Comparison of ENCODE assay signal across 18 cellular contexts in genomic region chr18:75227535-75227934, GRCh38. TPM values are rescaled to one million over a fixed set of nuclear protein-coding genes. Genes with fewer than 3 reads are reported as not detected.
A peak's percentile ranks its signal among the peaks of the same experiment; 100 is the strongest.
DNase-seq lines count a peak whose midpoint lies in the region; ATAC-seq and TF ChIP-seq lines count a peak whose summit lies in the region.
"Had no signal": no experiment of that assay in that cellular context is flagged by ENCODE, and none has a peak within 500 bp of the region (broad histone marks: within the 10 kb centered on the region; RNA-seq: fewer than 3 reads in every experiment).

No MANE protein-coding gene starts in this region.

- peaks cover 9 to 79% (median 68%) of the 10 kb centered on the region in 9 donors for H3K4me1 ChIP-seq in heart right ventricle
- peaks cover 31% of the 10 kb centered on the region for H3K4me1 ChIP-seq in osteoblast (ENCODE audit: insufficient read depth, low read length)

- H4K20me1 ChIP-seq in osteoblast (ENCODE audit: insufficient read depth, low read length) = no peaks in the 10 kb centered on the region

- intact Hi-C loops in heart right ventricle (cut with DNase I) = no loop called here

- H3K79me2 ChIP-seq in osteoblast (ENCODE audit: insufficient read depth, low read length) = peaks cover 49% of the 10 kb centered on the region

- in situ Hi-C loops in KBM-7 (cut with MboI; ENCODE audit: low pct_unique_long_range_greater_than_20kb, low sequenced_read_pairs) = no loop called here

- no peaks in the 10 kb centered on the region for H3K36me3 ChIP-seq in heart right ventricle
- no peaks in the 10 kb centered on the region for H3K36me3 ChIP-seq in osteoblast (ENCODE audit: insufficient read depth, low read length)

- peak overlapping the region in 8 of 10 donors; percentile 8 to 70 (median 46) for H3K27ac ChIP-seq in heart right ventricle
- no peak overlapping the region for H3K27ac ChIP-seq in osteoblast (ENCODE audit: low read depth, low read length)
- H3K27ac ChIP-seq: foreskin keratinocyte had no signal

- H3K36me3 Mint-ChIP-seq in activated naive CD8-positive, alpha-beta T cell = peaks cover 9% of the 10 kb centered on the region
- peaks cover 7% of the 10 kb centered on the region for H3K36me3 Mint-ChIP-seq in activated naive CD8-positive, alpha-beta T cell treated with anti-CD3 and anti-CD28 coated beads, Interleukin-2, amount 50 U/mL, for 24 hours (ENCODE audit: low read depth)

- H3K9me3 Mint-ChIP-seq in activated naive CD8-positive, alpha-beta T cell (ENCODE audit: low read depth) = no peaks in the 10 kb centered on the region
- no peaks in the 10 kb centered on the region for H3K9me3 Mint-ChIP-seq in activated naive CD8-positive, alpha-beta T cell treated with anti-CD3 and anti-CD28 coated beads, Interleukin-2, amount 50 U/mL, for 24 hours
- H3K9me3 Mint-ChIP-seq: H9; stimulated activated effector memory CD8-positive, alpha-beta T cell treated with anti-CD3 and anti-CD28 coated beads, Interleukin-12 subunit alpha, Interleukin-12 subunit beta, amount 100 ng/mL, for 72 hours had no signal

- TF ChIP-seq CTCF in heart right ventricle (IDR thresholded peaks at IDR 0.05) = no peak
- no peak for TF ChIP-seq CTCF in osteoblast (IDR thresholded peaks at IDR 0.05; ENCODE audit: extremely low read depth, low read depth, low read length)

- no peak for ATAC-seq in activated naive CD8-positive, alpha-beta T cell treated with anti-CD3 and anti-CD28 coated beads, Interleukin-2, amount 50 U/mL, for 24 hours
- ATAC-seq in heart right ventricle (peak in 5 of 8 donors; percentile 29 to 58 (median 50)), HG02973 (IDR thresholded peaks at IDR 0.05; ENCODE audit: unreplicated experiment) (no peak)
- ATAC-seq: stimulated activated effector memory CD8-positive, alpha-beta T cell treated with anti-CD3 and anti-CD28 coated beads, Interleukin-12 subunit alpha, Interleukin-12 subunit beta, amount 100 ng/mL, for 72 hours had no signal

- no peaks in the 10 kb centered on the region for H3K9me3 ChIP-seq in heart right ventricle
- H3K9me3 ChIP-seq in osteoblast (ENCODE audit: low read depth, low read length) = no peaks in the 10 kb centered on the region

- H3K27me3 ChIP-seq in heart right ventricle (no peaks in the 10 kb centered on the region), osteoblast (ENCODE audit: insufficient read depth, low read length) (no peaks in the 10 kb centered on the region)
- H3K27me3 ChIP-seq: foreskin keratinocyte had no signal

- DNase-seq in activated naive CD8-positive, alpha-beta T cell treated with anti-CD3 and anti-CD28 coated beads, Interleukin-2, amount 50 U/mL, for 24 hours = no peak
- no peak for DNase-seq in heart right ventricle
- DNase-seq in osteoblast (ENCODE audit: insufficient read length, low spot score, missing footprints) = peak; percentile 77
- no peak for DNase-seq in 8988T
- no peak for DNase-seq in KBM-7
- DNase-seq in effector CD8-positive, alpha-beta T cell (lab: John Stamatoyannopoulos, UW) = no peak
- DNase-seq: amygdala; Calu3; foreskin keratinocyte; H9; Kasumi-1; NCI-H526; retina; stimulated activated CD4-positive, alpha-beta T cell treated with anti-CD3 and anti-CD28 coated beads, Interleukin-4, amount 100 ng/mL, for 4 hours; SW 1271 had no signal

- peak overlapping the region; percentile 71 for H2AFZ ChIP-seq in osteoblast (ENCODE audit: low read length)

- H3K27ac Mint-ChIP-seq in activated naive CD8-positive, alpha-beta T cell = peak overlapping the region; percentile 68
- no peak overlapping the region for H3K27ac Mint-ChIP-seq in activated naive CD8-positive, alpha-beta T cell treated with anti-CD3 and anti-CD28 coated beads, Interleukin-2, amount 50 U/mL, for 24 hours
- H3K27ac Mint-ChIP-seq: stimulated activated effector memory CD8-positive, alpha-beta T cell treated with anti-CD3 and anti-CD28 coated beads, Interleukin-12 subunit alpha, Interleukin-12 subunit beta, amount 100 ng/mL, for 72 hours had no signal

- H3K4me3 ChIP-seq in heart right ventricle (peak overlapping the region in 5 of 10 donors; percentile 33 to 40 (median 35)), osteoblast (ENCODE audit: insufficient read depth, low read length) (peak overlapping the region; percentile 65)

- H3K4me2 ChIP-seq in osteoblast (ENCODE audit: insufficient read depth, low read length) = peak overlapping the region; percentile 84

- no peaks in the 10 kb centered on the region for H3K27me3 Mint-ChIP-seq in activated naive CD8-positive, alpha-beta T cell
- no peaks in the 10 kb centered on the region for H3K27me3 Mint-ChIP-seq in activated naive CD8-positive, alpha-beta T cell treated with anti-CD3 and anti-CD28 coated beads, Interleukin-2, amount 50 U/mL, for 24 hours

- 13 to 27% methylated on average over 6 of the region's 6 CpGs for WGBS in heart right ventricle, 2 donors

- H3K4me3 Mint-ChIP-seq in activated naive CD8-positive, alpha-beta T cell = peak overlapping the region; percentile 58
- no peak overlapping the region for H3K4me3 Mint-ChIP-seq in activated naive CD8-positive, alpha-beta T cell treated with anti-CD3 and anti-CD28 coated beads, Interleukin-2, amount 50 U/mL, for 24 hours
- H3K4me3 Mint-ChIP-seq: H9; stimulated activated effector memory CD8-positive, alpha-beta T cell treated with anti-CD3 and anti-CD28 coated beads, Interleukin-12 subunit alpha, Interleukin-12 subunit beta, amount 100 ng/mL, for 72 hours had no signal

- peaks cover 72% of the 10 kb centered on the region for H3K4me1 Mint-ChIP-seq in activated naive CD8-positive, alpha-beta T cell (ENCODE audit: low read depth)
- peaks cover 71% of the 10 kb centered on the region for H3K4me1 Mint-ChIP-seq in activated naive CD8-positive, alpha-beta T cell treated with anti-CD3 and anti-CD28 coated beads, Interleukin-2, amount 50 U/mL, for 24 hours
- H3K4me1 Mint-ChIP-seq: H9 had no signal

RNA-seq across cellular contexts. Expression of gene TSHZ1, which starts 16.9 kb away (rescaled TPM):
- total RNA-seq in heart right ventricle = 10 to 100 TPM; 13.2 to 22.9 (median 18.3) TPM
- 10 to 100 TPM in 1 of 2 donors, 1 to 10 TPM in 1; 4.8 to 10.7 TPM for polyA plus RNA-seq in heart right ventricle
- total RNA-seq in osteoblast = 8.5 and 10.5 TPM in 2 replicates

RNA-seq across cellular contexts. Expression of gene PTGR3, which starts 18.6 kb away (rescaled TPM):
- total RNA-seq in heart right ventricle (10 to 100 TPM; 48.5 to 71.3 (median 58.8) TPM), osteoblast (8.3 and 10.3 TPM in 2 replicates)
- 10 to 100 TPM; 10.0 to 19.2 TPM for polyA plus RNA-seq in heart right ventricle

Comparison
In these comparisons a context has a peak if more than half of its experiments do, and no peak if none do; other contexts are left out.
1. ATAC-seq: peak in heart right ventricle (5 of 8); none in activated naive CD8-positive, alpha-beta T cell treated with anti-CD3 and anti-CD28 coated beads, Interleukin-2, amount 50 U/mL, for 24 hours (single experiment) and HG02973 (single experiment).